In the genomic region with DNA sequence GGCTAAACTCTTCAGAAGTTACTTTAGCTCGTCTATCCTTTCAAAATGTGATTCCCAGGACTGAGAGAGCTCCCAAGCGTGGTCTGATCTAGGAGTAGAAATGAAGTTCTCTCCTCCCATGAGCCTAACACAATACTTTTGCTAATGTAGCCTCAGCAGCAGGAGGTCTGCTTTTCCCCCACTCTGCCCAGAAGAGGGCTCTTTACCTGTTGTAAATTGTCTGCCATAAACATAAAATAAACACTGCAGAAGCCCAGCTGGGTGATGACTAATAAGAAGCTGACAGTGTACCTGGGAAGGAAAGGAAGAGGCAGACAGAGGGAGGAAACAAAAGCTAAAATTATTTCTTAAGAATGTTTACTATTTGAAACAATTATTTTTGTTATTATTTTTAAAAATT, we compare ENCODE assay signal across 11 cellular contexts. TPM values are rescaled to one million over a fixed set of nuclear protein-coding genes. Genes with fewer than 3 reads are reported as not detected.
DNase-seq lines count a peak whose midpoint lies in the region; ATAC-seq and TF ChIP-seq lines count a peak whose summit lies in the region.
"Had no signal": no experiment of that assay in that cellular context is flagged by ENCODE, and none has a peak within 500 bp of the region (broad histone marks: within the 10 kb centered on the region; RNA-seq: fewer than 3 reads in every experiment).

No MANE protein-coding gene starts in this region.

- H3K79me2 ChIP-seq in SK-N-SH (ENCODE audit: insufficient read depth) = no peaks in the 10 kb centered on the region

- DNase-seq in SK-N-SH = no peak
- DNase-seq in RWPE1 (ENCODE audit: low spot score) = peak; percentile 83
- no peak for DNase-seq in D341Med (ENCODE audit: low spot score)
- DNase-seq in effector memory CD8-positive, alpha-beta T cell = no peak
- DNase-seq: aorta; CD4-positive, alpha-beta memory T cell; nephron progenitor cell had no signal

- H3K4me3 Mint-ChIP-seq in stimulated activated memory B cell treated with anti-CD40 and anti-IgM and Interleukin-4, amounts not matched to agents 10 μg/mL and 1 μg/mL and 100 μg/mL, for 72 hours = no peak overlapping the region
- H3K4me3 Mint-ChIP-seq in effector memory CD8-positive, alpha-beta T cell = no peak overlapping the region
- H3K4me3 Mint-ChIP-seq: CD4-positive, alpha-beta memory T cell; nephron progenitor cell had no signal

- H3K9me3 Mint-ChIP-seq in stimulated activated memory B cell treated with anti-CD40 and anti-IgM and Interleukin-4, amounts not matched to agents 10 μg/mL and 1 μg/mL and 100 μg/mL, for 72 hours = peaks cover 3% of the 10 kb centered on the region
- no peaks in the 10 kb centered on the region for H3K9me3 Mint-ChIP-seq in effector memory CD8-positive, alpha-beta T cell

- CTCF ChIA-PET in SK-N-SH (lab: Yijun Ruan, JAX) = no interaction called here
- CTCF ChIA-PET in RWPE1 (lab: Yijun Ruan, JAX) = interaction anchor here (0.5 to 1.2 kb wide), 7 partner anchors 28 to 700 kb away, joined by 3 to 4 read pairs (median 3); no protein-coding TSS in a partner anchor

- peaks cover 6% of the 10 kb centered on the region for H3K36me3 Mint-ChIP-seq in stimulated activated memory B cell treated with anti-CD40 and anti-IgM and Interleukin-4, amounts not matched to agents 10 μg/mL and 1 μg/mL and 100 μg/mL, for 72 hours
- H3K36me3 Mint-ChIP-seq in effector memory CD8-positive, alpha-beta T cell (ENCODE audit: insufficient read depth) = no peaks in the 10 kb centered on the region
- H3K36me3 Mint-ChIP-seq: CD4-positive, alpha-beta memory T cell had no signal

- TF ChIP-seq EP300 in SK-N-SH (IDR thresholded peaks at IDR 0.05; ENCODE audit: borderline replicate concordance in 1 of 2, low read depth in 1 of 2, low read length in 1 of 2) = no peak

- no peaks in the 10 kb centered on the region for H4K20me1 ChIP-seq in SK-N-SH (ENCODE audit: insufficient read depth)

- no peaks in the 10 kb centered on the region; the same call in 1 of the 2 replicates for H3K27me3 ChIP-seq in SK-N-SH (ENCODE audit: insufficient read depth)

- no peak for TF ChIP-seq RAD21 in SK-N-SH (IDR thresholded peaks at IDR 0.05; ENCODE audit: low read length)

- no peaks in the 10 kb centered on the region for H3K27me3 Mint-ChIP-seq in stimulated activated memory B cell treated with anti-CD40 and anti-IgM and Interleukin-4, amounts not matched to agents 10 μg/mL and 1 μg/mL and 100 μg/mL, for 72 hours
- H3K27me3 Mint-ChIP-seq in effector memory CD8-positive, alpha-beta T cell = peaks cover 0 to 7% of the 10 kb centered on the region in 2 donors
- H3K27me3 Mint-ChIP-seq: CD4-positive, alpha-beta memory T cell had no signal

- no peaks in the 10 kb centered on the region for H3K36me3 ChIP-seq in SK-N-SH (replicated peaks in 1 of 2; ENCODE audit: control insufficient read depth in 1 of 2, insufficient read depth in 2 of 2, low read length in 1 of 2)

- no peak overlapping the region for H2AFZ ChIP-seq in SK-N-SH (ENCODE audit: low read depth)

- 39% methylated on average over 2 of the region's 2 CpGs for WGBS in SK-N-SH (ENCODE audit: low lambda C conversion rate)

- peaks cover 4% of the 10 kb centered on the region for H3K4me1 Mint-ChIP-seq in stimulated activated memory B cell treated with anti-CD40 and anti-IgM and Interleukin-4, amounts not matched to agents 10 μg/mL and 1 μg/mL and 100 μg/mL, for 72 hours
- H3K4me1 Mint-ChIP-seq in effector memory CD8-positive, alpha-beta T cell (ENCODE audit: low read depth in 2 of 2) = no peaks in the 10 kb centered on the region
- H3K4me1 Mint-ChIP-seq: nephron progenitor cell had no signal

- H3K27ac ChIP-seq in SK-N-SH (ENCODE audit: low read depth in 2 of 2, low read length in 1 of 2) (no peak overlapping the region), RWPE1 (no peak overlapping the region)

- TF ChIP-seq CTCF in SK-N-SH (IDR thresholded peaks at IDR 0.05) (no peak), RWPE1 (conservative IDR thresholded peaks at IDR 0.05; ENCODE audit: low read depth) (no peak)

- H3K9me2 ChIP-seq in SK-N-SH = no peaks in the 10 kb centered on the region

- no peaks in the 10 kb centered on the region for H3K9me3 ChIP-seq in SK-N-SH

- no peaks in the 10 kb centered on the region for H3F3A ChIP-seq in SK-N-SH (replicated peaks; ENCODE audit: insufficient read depth)

- POLR2A ChIA-PET in SK-N-SH (lab: Yijun Ruan, JAX) = no interaction called here
- POLR2A ChIA-PET in RWPE1 (lab: Yijun Ruan, JAX; ENCODE audit: low non-redundant PET) = no interaction called here

- no peak overlapping the region for H3K9ac ChIP-seq in SK-N-SH

- ATAC-seq in SK-N-SH treated with all-trans-retinoic acid at 6 μM for 48 hours = no peak
- peak; percentile 60 for ATAC-seq in HG02884 (IDR thresholded peaks at IDR 0.05; ENCODE audit: unreplicated experiment)
- ATAC-seq in stimulated activated memory B cell treated with anti-CD40 and anti-IgM and Interleukin-4, amounts not matched to agents 10 μg/mL and 1 μg/mL and 100 μg/mL, for 72 hours = peak; percentile 47
- no peak for ATAC-seq in HG03139 (IDR thresholded peaks at IDR 0.05; ENCODE audit: unreplicated experiment)
- no peak for ATAC-seq in effector memory CD8-positive, alpha-beta T cell (replicated peaks)

- H3K4me2 ChIP-seq in SK-N-SH = no peak overlapping the region

- no peak overlapping the region for H3K27ac Mint-ChIP-seq in stimulated activated memory B cell treated with anti-CD40 and anti-IgM and Interleukin-4, amounts not matched to agents 10 μg/mL and 1 μg/mL and 100 μg/mL, for 72 hours
- H3K27ac Mint-ChIP-seq in effector memory CD8-positive, alpha-beta T cell = no peak overlapping the region
- H3K27ac Mint-ChIP-seq: CD4-positive, alpha-beta memory T cell; nephron progenitor cell had no signal

- no peak overlapping the region for H3K4me3 ChIP-seq in SK-N-SH (ENCODE audit: low read depth in 2 of 2, low read length in 1 of 2)

- H3K4me1 ChIP-seq in SK-N-SH (ENCODE audit: control insufficient read depth in 1 of 2, insufficient read depth in 2 of 2, low read depth in 1 of 2, low read length in 1 of 2) = no peaks in the 10 kb centered on the region

TF ChIP-seq in SK-N-SH treated with all-trans-retinoic acid at 6 μM for 48 hours, 23 proteins besides CTCF, POLR2A, EP300 and RAD21:
- TF ChIP-seq ZNF70 (CRISPR knock-in tag; IDR thresholded peaks at IDR 0.05) = peak; percentile 82
- TF ChIP-seq, protein P1, sequence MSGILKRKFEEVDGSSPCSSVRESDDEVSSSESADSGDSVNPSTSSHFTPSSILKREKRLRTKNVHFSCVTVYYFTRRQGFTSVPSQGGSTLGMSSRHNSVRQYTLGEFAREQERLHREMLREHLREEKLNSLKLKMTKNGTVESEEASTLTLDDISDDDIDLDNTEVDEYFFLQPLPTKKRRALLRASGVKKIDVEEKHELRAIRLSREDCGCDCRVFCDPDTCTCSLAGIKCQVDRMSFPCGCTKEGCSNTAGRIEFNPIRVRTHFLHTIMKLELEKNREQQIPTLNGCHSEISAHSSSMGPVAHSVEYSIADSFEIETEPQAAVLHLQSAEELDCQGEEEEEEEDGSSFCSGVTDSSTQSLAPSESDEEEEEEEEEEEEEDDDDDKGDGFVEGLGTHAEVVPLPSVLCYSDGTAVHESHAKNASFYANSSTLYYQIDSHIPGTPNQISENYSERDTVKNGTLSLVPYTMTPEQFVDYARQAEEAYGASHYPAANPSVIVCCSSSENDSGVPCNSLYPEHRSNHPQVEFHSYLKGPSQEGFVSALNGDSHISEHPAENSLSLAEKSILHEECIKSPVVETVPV (CRISPR knock-in tag; IDR thresholded peaks at IDR 0.05) = no peak

TF ChIP-seq in SK-N-SH, 30 proteins besides CTCF, POLR2A, EP300 and RAD21 (continues in another document):
- TF ChIP-seq, protein P2, sequence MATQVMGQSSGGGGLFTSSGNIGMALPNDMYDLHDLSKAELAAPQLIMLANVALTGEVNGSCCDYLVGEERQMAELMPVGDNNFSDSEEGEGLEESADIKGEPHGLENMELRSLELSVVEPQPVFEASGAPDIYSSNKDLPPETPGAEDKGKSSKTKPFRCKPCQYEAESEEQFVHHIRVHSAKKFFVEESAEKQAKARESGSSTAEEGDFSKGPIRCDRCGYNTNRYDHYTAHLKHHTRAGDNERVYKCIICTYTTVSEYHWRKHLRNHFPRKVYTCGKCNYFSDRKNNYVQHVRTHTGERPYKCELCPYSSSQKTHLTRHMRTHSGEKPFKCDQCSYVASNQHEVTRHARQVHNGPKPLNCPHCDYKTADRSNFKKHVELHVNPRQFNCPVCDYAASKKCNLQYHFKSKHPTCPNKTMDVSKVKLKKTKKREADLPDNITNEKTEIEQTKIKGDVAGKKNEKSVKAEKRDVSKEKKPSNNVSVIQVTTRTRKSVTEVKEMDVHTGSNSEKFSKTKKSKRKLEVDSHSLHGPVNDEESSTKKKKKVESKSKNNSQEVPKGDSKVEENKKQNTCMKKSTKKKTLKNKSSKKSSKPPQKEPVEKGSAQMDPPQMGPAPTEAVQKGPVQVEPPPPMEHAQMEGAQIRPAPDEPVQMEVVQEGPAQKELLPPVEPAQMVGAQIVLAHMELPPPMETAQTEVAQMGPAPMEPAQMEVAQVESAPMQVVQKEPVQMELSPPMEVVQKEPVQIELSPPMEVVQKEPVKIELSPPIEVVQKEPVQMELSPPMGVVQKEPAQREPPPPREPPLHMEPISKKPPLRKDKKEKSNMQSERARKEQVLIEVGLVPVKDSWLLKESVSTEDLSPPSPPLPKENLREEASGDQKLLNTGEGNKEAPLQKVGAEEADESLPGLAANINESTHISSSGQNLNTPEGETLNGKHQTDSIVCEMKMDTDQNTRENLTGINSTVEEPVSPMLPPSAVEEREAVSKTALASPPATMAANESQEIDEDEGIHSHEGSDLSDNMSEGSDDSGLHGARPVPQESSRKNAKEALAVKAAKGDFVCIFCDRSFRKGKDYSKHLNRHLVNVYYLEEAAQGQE (IDR thresholded peaks at IDR 0.05; ENCODE audit: low read depth, low read length) = no peak
- TF ChIP-seq POLR2AphosphoS5 (IDR thresholded peaks at IDR 0.05; ENCODE audit: low read depth, low read length) = no peak
- no peak for TF ChIP-seq TEAD4 (IDR thresholded peaks at IDR 0.05; ENCODE audit: borderline replicate concordance, insufficient read depth)
- no peak for TF ChIP-seq NFIC (IDR thresholded peaks at IDR 0.05; ENCODE audit: borderline replicate concordance)
- no peak for TF ChIP-seq EZH2phosphoT487 (IDR thresholded peaks at IDR 0.05; ENCODE audit: borderline replicate concordance, low read depth)
- no peak for TF ChIP-seq SIN3A (IDR thresholded peaks at IDR 0.05; ENCODE audit: borderline replicate concordance, low read depth, low read length)
- no peak for TF ChIP-seq RXRA (IDR thresholded peaks at IDR 0.05; ENCODE audit: borderline replicate concordance, low read depth)
- no peak for TF ChIP-seq RCOR1 (IDR thresholded peaks at IDR 0.05; ENCODE audit: low read length)

RNA-seq across cellular contexts. Expression of a gene that starts 15.4 kb away (rescaled TPM):
- not detected in 2 replicates for polyA plus RNA-seq in SK-N-SH (2012; rRNA removed)
- not detected in 2 replicates for polyA plus RNA-seq in SK-N-SH (2012; cell fraction: cytosol; rRNA removed)
- not detected in 2 replicates for polyA plus RNA-seq in SK-N-SH (2012; cell fraction: nucleus; rRNA removed)
- polyA plus RNA-seq: aorta; CD4-positive, alpha-beta memory T cell had no signal

RNA-seq across cellular contexts. Expression of a gene that starts 35.2 kb away (rescaled TPM):
- 8.0 and 10.2 TPM in 2 replicates for polyA plus RNA-seq in SK-N-SH (2012; rRNA removed)
- polyA plus RNA-seq in SK-N-SH (2012; cell fraction: cytosol; rRNA removed) = 7.5 and 8.2 TPM in 2 replicates
- polyA plus RNA-seq in SK-N-SH (2012; cell fraction: nucleus; rRNA removed) = 4.2 and 4.7 TPM in 2 replicates

RNA-seq across cellular contexts. Expression of a gene that starts 59.2 kb away (rescaled TPM):
- not detected in 2 replicates for polyA plus RNA-seq in SK-N-SH (2012; rRNA removed)
- not detected in 2 replicates for polyA plus RNA-seq in SK-N-SH (2012; cell fraction: cytosol; rRNA removed)
- polyA plus RNA-seq in SK-N-SH (2012; cell fraction: nucleus; rRNA removed) = not detected in 2 replicates
- polyA plus RNA-seq: aorta; CD4-positive, alpha-beta memory T cell had no signal

Comparison
In these comparisons a context has a peak if more than half of its experiments do, and no peak if none do; other contexts are left out.
1. ATAC-seq: peak in HG02884 (single experiment) and stimulated activated memory B cell treated with anti-CD40 and anti-IgM and Interleukin-4, amounts not matched to agents 10 μg/mL and 1 μg/mL and 100 μg/mL, for 72 hours (single experiment); none in SK-N-SH treated with all-trans-retinoic acid at 6 μM for 48 hours (single experiment), HG03139 (single experiment) and effector memory CD8-positive, alpha-beta T cell (single experiment).